3 cellular contexts compared by ENCODE assay signal in the genomic region with DNA sequence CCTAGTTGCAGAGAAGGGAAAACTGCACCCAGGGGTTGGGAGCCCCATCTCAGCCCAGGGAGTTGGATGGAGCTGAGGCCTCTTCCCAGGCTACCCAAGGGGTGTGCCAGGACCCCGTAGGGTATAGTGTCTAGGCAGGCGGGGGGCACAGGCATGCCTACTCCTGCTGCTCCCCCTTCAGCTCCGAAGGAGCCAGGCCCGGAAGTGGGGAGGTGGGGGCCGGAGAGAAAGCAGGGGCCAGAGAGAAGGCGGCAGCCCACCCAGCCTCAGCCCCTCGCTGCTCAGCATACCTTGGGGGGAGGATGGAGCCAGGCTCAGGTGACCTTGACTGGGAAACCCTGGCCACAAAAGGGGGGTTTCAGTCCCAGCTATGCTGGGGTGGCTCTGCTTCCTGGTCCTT.
TF ChIP-seq lines count a peak whose summit lies in the region.

No MANE protein-coding gene starts in this region.

TF ChIP-seq in SK-N-SH, 30 proteins besides CTCF, POLR2A, EP300 and RAD21:
- no peak for TF ChIP-seq NFIC (IDR thresholded peaks at IDR 0.05; ENCODE audit: borderline replicate concordance)
- TF ChIP-seq RFX5 (IDR thresholded peaks at IDR 0.05; ENCODE audit: low read length), result no peak
- TF ChIP-seq, protein P1, sequence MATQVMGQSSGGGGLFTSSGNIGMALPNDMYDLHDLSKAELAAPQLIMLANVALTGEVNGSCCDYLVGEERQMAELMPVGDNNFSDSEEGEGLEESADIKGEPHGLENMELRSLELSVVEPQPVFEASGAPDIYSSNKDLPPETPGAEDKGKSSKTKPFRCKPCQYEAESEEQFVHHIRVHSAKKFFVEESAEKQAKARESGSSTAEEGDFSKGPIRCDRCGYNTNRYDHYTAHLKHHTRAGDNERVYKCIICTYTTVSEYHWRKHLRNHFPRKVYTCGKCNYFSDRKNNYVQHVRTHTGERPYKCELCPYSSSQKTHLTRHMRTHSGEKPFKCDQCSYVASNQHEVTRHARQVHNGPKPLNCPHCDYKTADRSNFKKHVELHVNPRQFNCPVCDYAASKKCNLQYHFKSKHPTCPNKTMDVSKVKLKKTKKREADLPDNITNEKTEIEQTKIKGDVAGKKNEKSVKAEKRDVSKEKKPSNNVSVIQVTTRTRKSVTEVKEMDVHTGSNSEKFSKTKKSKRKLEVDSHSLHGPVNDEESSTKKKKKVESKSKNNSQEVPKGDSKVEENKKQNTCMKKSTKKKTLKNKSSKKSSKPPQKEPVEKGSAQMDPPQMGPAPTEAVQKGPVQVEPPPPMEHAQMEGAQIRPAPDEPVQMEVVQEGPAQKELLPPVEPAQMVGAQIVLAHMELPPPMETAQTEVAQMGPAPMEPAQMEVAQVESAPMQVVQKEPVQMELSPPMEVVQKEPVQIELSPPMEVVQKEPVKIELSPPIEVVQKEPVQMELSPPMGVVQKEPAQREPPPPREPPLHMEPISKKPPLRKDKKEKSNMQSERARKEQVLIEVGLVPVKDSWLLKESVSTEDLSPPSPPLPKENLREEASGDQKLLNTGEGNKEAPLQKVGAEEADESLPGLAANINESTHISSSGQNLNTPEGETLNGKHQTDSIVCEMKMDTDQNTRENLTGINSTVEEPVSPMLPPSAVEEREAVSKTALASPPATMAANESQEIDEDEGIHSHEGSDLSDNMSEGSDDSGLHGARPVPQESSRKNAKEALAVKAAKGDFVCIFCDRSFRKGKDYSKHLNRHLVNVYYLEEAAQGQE (IDR thresholded peaks at IDR 0.05; ENCODE audit: low read depth, low read length), result no peak
- TF ChIP-seq, protein P2, sequence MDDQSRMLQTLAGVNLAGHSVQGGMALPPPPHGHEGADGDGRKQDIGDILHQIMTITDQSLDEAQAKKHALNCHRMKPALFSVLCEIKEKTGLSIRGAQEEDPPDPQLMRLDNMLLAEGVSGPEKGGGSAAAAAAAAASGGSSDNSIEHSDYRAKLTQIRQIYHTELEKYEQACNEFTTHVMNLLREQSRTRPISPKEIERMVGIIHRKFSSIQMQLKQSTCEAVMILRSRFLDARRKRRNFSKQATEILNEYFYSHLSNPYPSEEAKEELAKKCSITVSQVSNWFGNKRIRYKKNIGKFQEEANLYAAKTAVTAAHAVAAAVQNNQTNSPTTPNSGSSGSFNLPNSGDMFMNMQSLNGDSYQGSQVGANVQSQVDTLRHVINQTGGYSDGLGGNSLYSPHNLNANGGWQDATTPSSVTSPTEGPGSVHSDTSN (IDR thresholded peaks at IDR 0.05), result no peak
- TF ChIP-seq, protein P3, sequence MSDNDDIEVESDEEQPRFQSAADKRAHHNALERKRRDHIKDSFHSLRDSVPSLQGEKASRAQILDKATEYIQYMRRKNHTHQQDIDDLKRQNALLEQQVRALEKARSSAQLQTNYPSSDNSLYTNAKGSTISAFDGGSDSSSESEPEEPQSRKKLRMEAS (IDR thresholded peaks at IDR 0.05; ENCODE audit: low read depth), result no peak
- no peak for TF ChIP-seq FOXM1 (IDR thresholded peaks at IDR 0.05; ENCODE audit: low read depth)
- no peak for TF ChIP-seq NRF1 (IDR thresholded peaks at IDR 0.05; ENCODE audit: low read depth, low read length)
- TF ChIP-seq MEF2A (IDR thresholded peaks at IDR 0.05; ENCODE audit: borderline replicate concordance, low read depth), result no peak
- no peak for TF ChIP-seq CHD2 (IDR thresholded peaks at IDR 0.05; ENCODE audit: low read length, partially characterized antibody)
- TF ChIP-seq RXRA (IDR thresholded peaks at IDR 0.05; ENCODE audit: borderline replicate concordance, low read depth), result no peak
- no peak for TF ChIP-seq SMC3 (IDR thresholded peaks at IDR 0.05; ENCODE audit: low read depth, low read length)
- no peak for TF ChIP-seq YY1 (IDR thresholded peaks at IDR 0.05; ENCODE audit: low read depth)
- no peak for TF ChIP-seq JUND (IDR thresholded peaks at IDR 0.05)

TF ChIP-seq in SK-N-SH treated with all-trans-retinoic acid at 6 μM for 48 hours, 23 proteins besides CTCF, POLR2A, EP300 and RAD21 (continues in another document):
- TF ChIP-seq, protein P4, sequence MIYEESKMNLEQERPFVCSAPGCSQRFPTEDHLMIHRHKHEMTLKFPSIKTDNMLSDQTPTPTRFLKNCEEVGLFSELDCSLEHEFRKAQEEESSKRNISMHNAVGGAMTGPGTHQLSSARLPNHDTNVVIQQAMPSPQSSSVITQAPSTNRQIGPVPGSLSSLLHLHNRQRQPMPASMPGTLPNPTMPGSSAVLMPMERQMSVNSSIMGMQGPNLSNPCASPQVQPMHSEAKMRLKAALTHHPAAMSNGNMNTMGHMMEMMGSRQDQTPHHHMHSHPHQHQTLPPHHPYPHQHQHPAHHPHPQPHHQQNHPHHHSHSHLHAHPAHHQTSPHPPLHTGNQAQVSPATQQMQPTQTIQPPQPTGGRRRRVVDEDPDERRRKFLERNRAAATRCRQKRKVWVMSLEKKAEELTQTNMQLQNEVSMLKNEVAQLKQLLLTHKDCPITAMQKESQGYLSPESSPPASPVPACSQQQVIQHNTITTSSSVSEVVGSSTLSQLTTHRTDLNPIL (CRISPR knock-in tag; IDR thresholded peaks at IDR 0.05; ENCODE audit: low read depth), result no peak
- TF ChIP-seq, protein P5, sequence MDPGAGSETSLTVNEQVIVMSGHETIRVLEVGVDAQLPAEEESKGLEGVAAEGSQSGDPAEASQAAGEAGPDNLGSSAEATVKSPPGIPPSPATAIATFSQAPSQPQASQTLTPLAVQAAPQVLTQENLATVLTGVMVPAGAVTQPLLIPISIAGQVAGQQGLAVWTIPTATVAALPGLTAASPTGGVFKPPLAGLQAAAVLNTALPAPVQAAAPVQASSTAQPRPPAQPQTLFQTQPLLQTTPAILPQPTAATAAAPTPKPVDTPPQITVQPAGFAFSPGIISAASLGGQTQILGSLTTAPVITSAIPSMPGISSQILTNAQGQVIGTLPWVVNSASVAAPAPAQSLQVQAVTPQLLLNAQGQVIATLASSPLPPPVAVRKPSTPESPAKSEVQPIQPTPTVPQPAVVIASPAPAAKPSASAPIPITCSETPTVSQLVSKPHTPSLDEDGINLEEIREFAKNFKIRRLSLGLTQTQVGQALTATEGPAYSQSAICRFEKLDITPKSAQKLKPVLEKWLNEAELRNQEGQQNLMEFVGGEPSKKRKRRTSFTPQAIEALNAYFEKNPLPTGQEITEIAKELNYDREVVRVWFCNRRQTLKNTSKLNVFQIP (CRISPR knock-in tag; IDR thresholded peaks at IDR 0.05; ENCODE audit: borderline replicate concordance, low read depth), result no peak
- TF ChIP-seq, protein P6, sequence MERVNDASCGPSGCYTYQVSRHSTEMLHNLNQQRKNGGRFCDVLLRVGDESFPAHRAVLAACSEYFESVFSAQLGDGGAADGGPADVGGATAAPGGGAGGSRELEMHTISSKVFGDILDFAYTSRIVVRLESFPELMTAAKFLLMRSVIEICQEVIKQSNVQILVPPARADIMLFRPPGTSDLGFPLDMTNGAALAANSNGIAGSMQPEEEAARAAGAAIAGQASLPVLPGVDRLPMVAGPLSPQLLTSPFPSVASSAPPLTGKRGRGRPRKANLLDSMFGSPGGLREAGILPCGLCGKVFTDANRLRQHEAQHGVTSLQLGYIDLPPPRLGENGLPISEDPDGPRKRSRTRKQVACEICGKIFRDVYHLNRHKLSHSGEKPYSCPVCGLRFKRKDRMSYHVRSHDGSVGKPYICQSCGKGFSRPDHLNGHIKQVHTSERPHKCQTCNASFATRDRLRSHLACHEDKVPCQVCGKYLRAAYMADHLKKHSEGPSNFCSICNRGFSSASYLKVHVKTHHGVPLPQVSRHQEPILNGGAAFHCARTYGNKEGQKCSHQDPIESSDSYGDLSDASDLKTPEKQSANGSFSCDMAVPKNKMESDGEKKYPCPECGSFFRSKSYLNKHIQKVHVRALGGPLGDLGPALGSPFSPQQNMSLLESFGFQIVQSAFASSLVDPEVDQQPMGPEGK (CRISPR knock-in tag; IDR thresholded peaks at IDR 0.05; ENCODE audit: borderline replicate concordance), result no peak
- TF ChIP-seq ZNF8 (CRISPR knock-in tag; IDR thresholded peaks at IDR 0.05), result no peak
- TF ChIP-seq ESRRG (CRISPR knock-in tag; IDR thresholded peaks at IDR 0.05), result no peak
- TF ChIP-seq ZNF565 (CRISPR knock-in tag; conservative IDR thresholded peaks at IDR 0.05; ENCODE audit: low read depth), result no peak
- TF ChIP-seq, protein P7, sequence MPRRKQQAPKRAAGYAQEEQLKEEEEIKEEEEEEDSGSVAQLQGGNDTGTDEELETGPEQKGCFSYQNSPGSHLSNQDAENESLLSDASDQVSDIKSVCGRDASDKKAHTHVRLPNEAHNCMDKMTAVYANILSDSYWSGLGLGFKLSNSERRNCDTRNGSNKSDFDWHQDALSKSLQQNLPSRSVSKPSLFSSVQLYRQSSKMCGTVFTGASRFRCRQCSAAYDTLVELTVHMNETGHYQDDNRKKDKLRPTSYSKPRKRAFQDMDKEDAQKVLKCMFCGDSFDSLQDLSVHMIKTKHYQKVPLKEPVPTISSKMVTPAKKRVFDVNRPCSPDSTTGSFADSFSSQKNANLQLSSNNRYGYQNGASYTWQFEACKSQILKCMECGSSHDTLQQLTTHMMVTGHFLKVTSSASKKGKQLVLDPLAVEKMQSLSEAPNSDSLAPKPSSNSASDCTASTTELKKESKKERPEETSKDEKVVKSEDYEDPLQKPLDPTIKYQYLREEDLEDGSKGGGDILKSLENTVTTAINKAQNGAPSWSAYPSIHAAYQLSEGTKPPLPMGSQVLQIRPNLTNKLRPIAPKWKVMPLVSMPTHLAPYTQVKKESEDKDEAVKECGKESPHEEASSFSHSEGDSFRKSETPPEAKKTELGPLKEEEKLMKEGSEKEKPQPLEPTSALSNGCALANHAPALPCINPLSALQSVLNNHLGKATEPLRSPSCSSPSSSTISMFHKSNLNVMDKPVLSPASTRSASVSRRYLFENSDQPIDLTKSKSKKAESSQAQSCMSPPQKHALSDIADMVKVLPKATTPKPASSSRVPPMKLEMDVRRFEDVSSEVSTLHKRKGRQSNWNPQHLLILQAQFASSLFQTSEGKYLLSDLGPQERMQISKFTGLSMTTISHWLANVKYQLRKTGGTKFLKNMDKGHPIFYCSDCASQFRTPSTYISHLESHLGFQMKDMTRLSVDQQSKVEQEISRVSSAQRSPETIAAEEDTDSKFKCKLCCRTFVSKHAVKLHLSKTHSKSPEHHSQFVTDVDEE (CRISPR knock-in tag; IDR thresholded peaks at IDR 0.05), result no peak
- TF ChIP-seq ZFP3 (CRISPR knock-in tag; IDR thresholded peaks at IDR 0.05), result no peak
- no peak for TF ChIP-seq CSDC2 (CRISPR knock-in tag; IDR thresholded peaks at IDR 0.05)

TF ChIP-seq in endothelial cell of umbilical vein, 7 proteins besides CTCF, POLR2A, EP300 and RAD21:
- TF ChIP-seq POLR2AphosphoS5 (IDR thresholded peaks at IDR 0.05; ENCODE audit: insufficient read depth, low read depth, low read length), result peak; percentile 6
- TF ChIP-seq, protein P3 (IDR thresholded peaks at IDR 0.05; ENCODE audit: insufficient read depth, insufficient read length), result no peak
